Comparison of ENCODE assay signal across 8 cellular contexts in the genomic region with DNA sequence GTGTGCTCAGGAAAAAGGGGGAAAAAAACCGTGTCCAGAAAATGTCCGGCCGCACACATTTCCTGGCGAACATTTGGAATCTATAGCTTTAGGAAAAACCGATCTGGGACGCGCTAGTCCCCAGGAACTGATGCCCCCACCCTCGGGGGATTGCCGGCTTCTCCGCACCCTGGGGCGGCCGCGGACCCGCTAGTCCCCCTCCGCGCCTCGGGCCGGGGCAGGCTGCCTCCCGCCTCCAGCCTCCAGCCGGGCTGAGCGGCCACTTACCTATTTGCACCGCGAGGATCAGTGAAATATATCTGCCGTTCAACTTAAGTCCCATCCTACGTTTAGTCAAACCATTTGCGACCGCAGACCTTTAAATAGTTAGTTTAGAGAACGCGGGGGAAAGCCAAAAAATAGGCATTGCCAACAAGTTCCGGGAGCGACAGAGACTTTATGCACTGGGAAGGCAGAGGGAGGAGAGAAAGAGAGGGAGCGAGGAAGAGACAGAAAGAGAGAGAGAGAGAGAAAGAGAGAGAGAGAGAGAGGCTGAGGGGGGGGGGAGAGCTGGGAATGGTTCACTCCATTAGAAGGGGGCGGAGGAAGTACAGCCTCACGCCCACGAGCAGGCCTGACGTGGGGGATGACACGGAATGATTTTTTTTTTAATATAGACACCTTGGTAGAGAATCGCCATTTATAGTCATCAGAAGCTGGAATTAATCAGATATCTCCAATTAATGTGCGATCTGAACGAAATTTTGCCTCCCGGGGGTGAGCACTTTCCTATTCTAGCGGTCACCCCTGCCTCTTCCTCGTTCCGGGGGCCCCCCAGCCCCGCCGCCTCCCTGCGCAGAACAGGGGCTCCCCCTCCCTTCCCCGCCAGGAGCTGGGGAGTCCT. TPM values are rescaled to one million over a fixed set of nuclear protein-coding genes. Genes with fewer than 3 reads are reported as not detected.
DNase-seq lines count a peak whose midpoint lies in the region; ATAC-seq and TF ChIP-seq lines count a peak whose summit lies in the region.

A gene with protein sequence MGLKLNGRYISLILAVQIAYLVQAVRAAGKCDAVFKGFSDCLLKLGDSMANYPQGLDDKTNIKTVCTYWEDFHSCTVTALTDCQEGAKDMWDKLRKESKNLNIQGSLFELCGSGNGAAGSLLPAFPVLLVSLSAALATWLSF (minus strand): TSS at position 498 of the 883 bp plus-strand sequence. CDS start 176 bp downstream, at position 322.

- H3K9me3 ChIP-seq in PC-9 (ENCODE audit: insufficient read depth, low read depth) (no peaks in the 10 kb centered on the region), endodermal cell (ENCODE audit: control insufficient read depth, low read length) (no peaks in the 10 kb centered on the region)

- intact Hi-C loops in PC-9 (cut with micrococcal nuclease; ENCODE audit: unreplicated experiment): no loop called here

- H3K4me1 Mint-ChIP-seq in activated naive CD4-positive, alpha-beta T cell treated with anti-CD3 and anti-CD28 coated beads, Interleukin-2, amount 10 ng/mL, durations not matched to agents 7 days and 5 days: peaks cover 67% of the 10 kb centered on the region
- peaks cover 36% of the 10 kb centered on the region for H3K4me1 Mint-ChIP-seq in endodermal cell
- peaks cover 40% of the 10 kb centered on the region for H3K4me1 Mint-ChIP-seq in nephron

- H3K9me2 ChIP-seq in PC-9 (ENCODE audit: insufficient read depth): no peaks in the 10 kb centered on the region

- no peaks in the 10 kb centered on the region for H4K20me1 ChIP-seq in PC-9 (ENCODE audit: insufficient read depth)

- H3F3A ChIP-seq in PC-9 (ENCODE audit: insufficient read depth, low read depth): no peaks in the 10 kb centered on the region

- ATAC-seq in HG03571 (IDR thresholded peaks at IDR 0.05; ENCODE audit: unreplicated experiment): no peak
- no peak for ATAC-seq in HG02840 (IDR thresholded peaks at IDR 0.05; ENCODE audit: low FRiP score, unreplicated experiment)

- WGBS in endodermal cell (ENCODE audit: insufficient coverage in 1 of 2, insufficient read length in 1 of 2), 2 experiments: 1 to 3% methylated on average over 13 to 48 of the region's 48 CpGs

- 0 out of 2 replicates have a peak, but pooled peaks cover 8% of the 10 kb centered on the region for H3K27me3 ChIP-seq in PC-9 (ENCODE audit: insufficient read depth, low read depth)
- H3K27me3 ChIP-seq in endodermal cell (ENCODE audit: control insufficient read depth, insufficient read depth, low read length, poor library complexity, severe bottlenecking): peaks cover 92% of the 10 kb centered on the region

- no peaks in the 10 kb centered on the region for H3K4me1 ChIP-seq in PC-9 (replicated peaks; ENCODE audit: insufficient read depth)
- peaks cover 11% of the 10 kb centered on the region for H3K4me1 ChIP-seq in endodermal cell (ENCODE audit: control insufficient read depth, insufficient read depth, low read length)

- H2AFZ ChIP-seq in PC-9: no peak within 1 kb of the TSS

- CTCF ChIA-PET in activated naive CD4-positive, alpha-beta T cell treated with anti-CD3 and anti-CD28 coated beads, Interleukin-2, amount 10 ng/mL, durations not matched to agents 7 days and 5 days (lab: Charles Lee): interaction anchor here (2.5 kb wide), 1 partner anchor 9 kb away, joined by 10 read pairs; no protein-coding TSS in a partner anchor
- CTCF ChIA-PET in PC-9 (lab: Charles Lee): no interaction called here

- H3K4me3 ChIP-seq in PC-9: no peak within 1 kb of the TSS
- H3K4me3 ChIP-seq in endodermal cell (ENCODE audit: low read length): peak within 1 kb of the TSS; percentile 84

- no peak within 1 kb of the TSS for H3K27ac ChIP-seq in PC-9
- H3K27ac ChIP-seq in endodermal cell (ENCODE audit: low read depth, low read length): no peak within 1 kb of the TSS

- peak within 1 kb of the TSS; percentile 91 for H3K27ac Mint-ChIP-seq in activated naive CD4-positive, alpha-beta T cell treated with anti-CD3 and anti-CD28 coated beads, Interleukin-2, amount 10 ng/mL, durations not matched to agents 7 days and 5 days
- no peak within 1 kb of the TSS for H3K27ac Mint-ChIP-seq in endodermal cell
- H3K27ac Mint-ChIP-seq in nephron: no peak within 1 kb of the TSS

- no peak within 1 kb of the TSS for H3K9ac ChIP-seq in endodermal cell (ENCODE audit: extremely low read depth, low read length, poor library complexity, severe bottlenecking)

- no peak for DNase-seq in activated naive CD4-positive, alpha-beta T cell treated with anti-CD3 and anti-CD28 coated beads, Interleukin-2, amount 10 ng/mL, durations not matched to agents 7 days and 5 days
- DNase-seq in activated naive CD4-positive, alpha-beta T cell treated with anti-CD3 and anti-CD28 coated beads, Interleukin-2, amount 50 U/mL, for 16 hours: no peak
- DNase-seq in PC-9 (no peak), endodermal cell (peak; percentile 70)
- DNase-seq in effector CD8-positive, alpha-beta T cell (lab: John Stamatoyannopoulos, UW): no peak

- POLR2A ChIA-PET in PC-9 (lab: Charles Lee; ENCODE audit: unreplicated experiment): no interaction called here

- H3K36me3 Mint-ChIP-seq in activated naive CD4-positive, alpha-beta T cell treated with anti-CD3 and anti-CD28 coated beads, Interleukin-2, amount 10 ng/mL, durations not matched to agents 7 days and 5 days: peaks cover 37% of the 10 kb centered on the region
- H3K36me3 Mint-ChIP-seq in endodermal cell (ENCODE audit: low read depth): no peaks in the 10 kb centered on the region
- no peaks in the 10 kb centered on the region for H3K36me3 Mint-ChIP-seq in nephron (ENCODE audit: low read depth)

- H3K79me2 ChIP-seq in PC-9 (ENCODE audit: low read depth): no peaks in the 10 kb centered on the region

- TF ChIP-seq CTCF in PC-9 (conservative IDR thresholded peaks at IDR 0.05) (no peak), endodermal cell (conservative IDR thresholded peaks at IDR 0.05) (no peak), nephron (IDR thresholded peaks at IDR 0.05; ENCODE audit: unreplicated experiment in 3 of 3) (no peak)

- no TSS peak for BruUV-seq in PC-9 (replicated peaks; lab: Mats Ljungman, UMichigan)

- H3K36me3 ChIP-seq in PC-9 (ENCODE audit: low read depth) (no peaks in the 10 kb centered on the region), endodermal cell (ENCODE audit: control insufficient read depth, insufficient read depth, low read length) (no peaks in the 10 kb centered on the region)

- 0 out of 2 replicates have a peak within 1 kb of the TSS, but pooled peaks have one; percentile 12 for H3K4me2 ChIP-seq in PC-9

- peaks cover 2% of the 10 kb centered on the region for H3K9me3 Mint-ChIP-seq in activated naive CD4-positive, alpha-beta T cell treated with anti-CD3 and anti-CD28 coated beads, Interleukin-2, amount 10 ng/mL, durations not matched to agents 7 days and 5 days
- H3K9me3 Mint-ChIP-seq in endodermal cell (no peaks in the 10 kb centered on the region), nephron (no peaks in the 10 kb centered on the region)

- peak within 1 kb of the TSS; percentile 79 for H3K4me3 Mint-ChIP-seq in activated naive CD4-positive, alpha-beta T cell treated with anti-CD3 and anti-CD28 coated beads, Interleukin-2, amount 10 ng/mL, durations not matched to agents 7 days and 5 days
- peak within 1 kb of the TSS; percentile 60 for H3K4me3 Mint-ChIP-seq in endodermal cell
- H3K4me3 Mint-ChIP-seq in nephron: peak within 1 kb of the TSS; percentile 81 to 84 (median 81)

- peaks cover 96% of the 10 kb centered on the region for H3K27me3 Mint-ChIP-seq in activated naive CD4-positive, alpha-beta T cell treated with anti-CD3 and anti-CD28 coated beads, Interleukin-2, amount 10 ng/mL, durations not matched to agents 7 days and 5 days
- H3K27me3 Mint-ChIP-seq in endodermal cell (ENCODE audit: insufficient read depth) (peaks cover 83% of the 10 kb centered on the region), nephron (ENCODE audit: low read depth) (peaks cover 92% of the 10 kb centered on the region)

RNA-seq across cellular contexts. Expression of the gene that starts here (rescaled TPM):
- total RNA-seq in PC-9 (2021) (not detected in 2 replicates), endodermal cell (under 1 TPM; 0.44 to 0.57 TPM)
- polyA plus RNA-seq in endodermal cell (2013, experiment 1 of 2): 3.9 TPM
- 2.8 TPM for polyA plus RNA-seq in endodermal cell (2013, experiment 2 of 2)
